Comparison of ENCODE assay signal across 22 cellular contexts in genomic region chrX:68944211-68944610, GRCh38.
DNase-seq lines count a peak whose midpoint lies in the region; ATAC-seq, FAIRE-seq and TF ChIP-seq lines count a peak whose summit lies in the region.
"Had no signal": no experiment of that assay in that cellular context is flagged by ENCODE, and none has a peak within 500 bp of the region (broad histone marks: within the 10 kb centered on the region; RNA-seq: fewer than 3 reads in every experiment).

No MANE protein-coding gene starts in this region.

- no peak for TF ChIP-seq CTCF in GM13976 (IDR thresholded peaks at IDR 0.05; ENCODE audit: borderline replicate concordance, control extremely low read depth, extremely low read depth, insufficient read depth, missing control alignments)
- TF ChIP-seq CTCF in bronchial epithelial cell (IDR thresholded peaks at IDR 0.05; ENCODE audit: insufficient read depth, low read length, severe bottlenecking): no peak
- no peak for TF ChIP-seq CTCF in sigmoid colon (IDR thresholded peaks at IDR 0.05)
- no peak for TF ChIP-seq CTCF in thyroid gland (IDR thresholded peaks at IDR 0.05)
- TF ChIP-seq CTCF in kidney (IDR thresholded peaks at IDR 0.05; ENCODE audit: borderline replicate concordance, extremely low read depth, insufficient read depth): no peak

- peaks cover 0 to 9% (median 0%) of the 10 kb centered on the region in 4 donors for H3K4me1 ChIP-seq in sigmoid colon
- no peaks in the 10 kb centered on the region for H3K4me1 ChIP-seq in thyroid gland
- peaks cover 0 to 3% of the 10 kb centered on the region in 2 donors for H3K4me1 ChIP-seq in kidney (ENCODE audit: control insufficient read depth in 1 of 2, insufficient read depth in 1 of 2, low read depth in 1 of 2, low read length in 2 of 2)
- H3K4me1 ChIP-seq: A549, HAP-1, SJSA1 had no signal

- H3K4me3 ChIP-seq in bronchial epithelial cell (ENCODE audit: low read depth, low read length) (no peak overlapping the region), sigmoid colon (no peak overlapping the region), thyroid gland (replicated peaks in 1 of 3) (no peak overlapping the region), kidney (ENCODE audit: low read length in 2 of 2) (no peak overlapping the region)
- H3K4me3 ChIP-seq: A549, GM23338, HAP-1, SJSA1 had no signal

- H3K9me3 ChIP-seq in sigmoid colon: no peaks in the 10 kb centered on the region
- no peaks in the 10 kb centered on the region for H3K9me3 ChIP-seq in thyroid gland
- no peaks in the 10 kb centered on the region for H3K9me3 ChIP-seq in kidney (ENCODE audit: control insufficient read depth in 1 of 2, low read length in 2 of 2)
- H3K9me3 ChIP-seq: A549, HAP-1, SJSA1 had no signal

- DNase-seq in GM13976 (ENCODE audit: low spot score) (peak; percentile 0), bronchial epithelial cell (ENCODE audit: low read depth) (no peak), mesenteric fat pad (ENCODE audit: low spot score) (peak; percentile 53), sigmoid colon (peak; percentile 28), thyroid gland (no peak), kidney (no peak)
- DNase-seq: CD4-positive, CD25-positive, alpha-beta regulatory T cell; DMS79; NCI-H1105 treated with DMSO at 0.1 percent for 48 hours; NCI-H2081; NCI-H2171 treated with DMSO at 0.1 percent for 48 hours; NCI-H446; NCI-H526 had no signal

- H3K27ac ChIP-seq in sigmoid colon (no peak overlapping the region), thyroid gland (no peak overlapping the region), kidney (ENCODE audit: low read depth in 2 of 2, low read length in 2 of 2) (no peak overlapping the region)
- H3K27ac ChIP-seq: A549, SJSA1 had no signal

- no peaks in the 10 kb centered on the region for H3K36me3 ChIP-seq in bronchial epithelial cell (ENCODE audit: control insufficient read depth, insufficient read depth, low read length)
- no peaks in the 10 kb centered on the region for H3K36me3 ChIP-seq in sigmoid colon
- H3K36me3 ChIP-seq in thyroid gland: no peaks in the 10 kb centered on the region
- H3K36me3 ChIP-seq in kidney (ENCODE audit: control insufficient read depth in 1 of 2, insufficient read depth in 2 of 2, low read length in 2 of 2): no peaks in the 10 kb centered on the region
- H3K36me3 ChIP-seq: HAP-1, SJSA1 had no signal

- 88 to 91% methylated on average over 2 of the region's 2 CpGs for WGBS in sigmoid colon, 2 donors
- 100% methylated on average over 2 of the region's 2 CpGs; no CpG with 5 or more reads in 1 of the 2 donors for WGBS in thyroid gland, 2 donors

- ATAC-seq in HG02642 (IDR thresholded peaks at IDR 0.05; ENCODE audit: poor library complexity, unreplicated experiment): no peak
- no peak for ATAC-seq in GM21447 (IDR thresholded peaks at IDR 0.05; ENCODE audit: unreplicated experiment)
- ATAC-seq: A549, GM23338, Right ventricle myocardium inferior had no signal

- FAIRE-seq in bronchial epithelial cell (lab: Jason Lieb, UNC) (peak; percentile 28), kidney (lab: Jason Lieb, UNC) (no peak)
- FAIRE-seq: A549, HTR-8/SVneo, RCC 7860 had no signal

- intact Hi-C loops in sigmoid colon (cut with DNase I): no loop called here
- intact Hi-C loops in thyroid gland (cut with DNase I): no loop called here
- intact Hi-C loops in kidney (cut with DNase I): no loop called here

- TF ChIP-seq POLR2A in sigmoid colon (IDR thresholded peaks at IDR 0.05) (no peak), thyroid gland (IDR thresholded peaks at IDR 0.05) (no peak)

- H3K27me3 ChIP-seq in bronchial epithelial cell (ENCODE audit: control insufficient read depth, insufficient read depth, low read length) (no peaks in the 10 kb centered on the region), sigmoid colon (no peaks in the 10 kb centered on the region), thyroid gland (no peaks in the 10 kb centered on the region)
- H3K27me3 ChIP-seq: SJSA1 had no signal

- no peak for TF ChIP-seq EP300 in sigmoid colon (IDR thresholded peaks at IDR 0.05)

- no peak overlapping the region for H3K9ac ChIP-seq in kidney (ENCODE audit: low read length in 2 of 2)

- in situ Hi-C loops in GM13976 (cut with MboI; ENCODE audit: low sequenced_read_pairs, unreplicated experiment): no loop called here

Comparison
In these comparisons a context has a peak if more than half of its experiments do, and no peak if none do; other contexts are left out.
1. DNase-seq: peak in GM13976 (single experiment), mesenteric fat pad (single experiment) and sigmoid colon (single experiment); none in bronchial epithelial cell (single experiment), thyroid gland (0 of 2) and kidney (single experiment).